In genomic region chr12:19850341-19851065, GRCh38 we compare ENCODE assay signal across 1 cellular context.
TF ChIP-seq lines count a peak whose summit lies in the region.

No MANE protein-coding gene starts in this region.

TF ChIP-seq in IMR-90, 13 proteins besides CTCF, POLR2A, EP300 and RAD21:
- TF ChIP-seq SMC3 (IDR thresholded peaks at IDR 0.05; ENCODE audit: low read depth, low read length) (no peak), BHLHE40 (IDR thresholded peaks at IDR 0.05; ENCODE audit: low read depth, low read length) (peak; percentile 19; the same call in 1 of the 2 replicates)
